10 cellular contexts compared by ENCODE assay signal in genomic region chr12:54369597-54370217, GRCh38. TPM values are rescaled to one million over a fixed set of nuclear protein-coding genes. Genes with fewer than 3 reads are reported as not detected.
A peak's percentile ranks its signal among the peaks of the same experiment; 100 is the strongest.
DNase-seq lines count a peak whose midpoint lies in the region; ATAC-seq and TF ChIP-seq lines count a peak whose summit lies in the region.
"Had no signal": no experiment of that assay in that cellular context is flagged by ENCODE, and none has a peak within 500 bp of the region (broad histone marks: within the 10 kb centered on the region; RNA-seq: fewer than 3 reads in every experiment).

No MANE protein-coding gene starts in this region.

- H3K9ac ChIP-seq in HUES64 (ENCODE audit: low read depth, low read length), result no peak overlapping the region
- no peak overlapping the region for H3K9ac ChIP-seq in neural progenitor cell

- H3K9me3 ChIP-seq in HUES64 (ENCODE audit: insufficient read depth, low read depth, low read length) (no peaks in the 10 kb centered on the region), neural progenitor cell (ENCODE audit: low read depth) (no peaks in the 10 kb centered on the region)

- H3K4me1 ChIP-seq in ACC112 (ENCODE audit: control insufficient read depth, insufficient read depth, low read length, unreplicated experiment) (peaks cover 52% of the 10 kb centered on the region), HUES64 (ENCODE audit: insufficient read depth, low read length) (peaks cover 15% of the 10 kb centered on the region; the same call in 1 of the 2 replicates), neural progenitor cell (peaks cover 16% of the 10 kb centered on the region)

- no peaks in the 10 kb centered on the region for H3K36me3 ChIP-seq in ACC112 (ENCODE audit: insufficient read depth, low read length)
- H3K36me3 ChIP-seq in HUES64 (ENCODE audit: insufficient read depth, low read length), result no peaks in the 10 kb centered on the region
- H3K36me3 ChIP-seq in neural progenitor cell, result no peaks in the 10 kb centered on the region

- peaks cover 46% of the 10 kb centered on the region for H4K20me1 ChIP-seq in neural progenitor cell (ENCODE audit: low read depth)

- H3K9me3 Mint-ChIP-seq in neural progenitor cell, result no peaks in the 10 kb centered on the region

- peaks cover 29% of the 10 kb centered on the region for H3K4me1 Mint-ChIP-seq in neural progenitor cell

- H3F3A ChIP-seq in neural progenitor cell (ENCODE audit: low read depth), result peaks cover 14% of the 10 kb centered on the region

- H3K36me3 Mint-ChIP-seq in neural progenitor cell, result peaks cover 9% of the 10 kb centered on the region

- no peak for DNase-seq in neural progenitor cell (ENCODE audit: low spot score)
- no peak for DNase-seq in mesenteric fat pad (ENCODE audit: low spot score)
- no peak for DNase-seq in RPMI8226
- DNase-seq in anterior cingulate cortex (lab: John Stamatoyannopoulos, UW), result no peak
- no peak for DNase-seq in activated gamma-delta T cell treated with Interleukin-2 at 50 U/mL for 16 hours

- TF ChIP-seq CTCF in neural progenitor cell (IDR thresholded peaks at IDR 0.05), result no peak

- H3K79me2 ChIP-seq in ACC112 (ENCODE audit: control insufficient read depth, insufficient read depth, low read length, unreplicated experiment) (no peaks in the 10 kb centered on the region), neural progenitor cell (ENCODE audit: low read depth) (no peaks in the 10 kb centered on the region)

- H3K27ac ChIP-seq in ACC112 (ENCODE audit: low read depth, low read length) (no peak overlapping the region), HUES64 (ENCODE audit: low read depth, low read length) (no peak overlapping the region), neural progenitor cell (no peak overlapping the region)
- H3K27ac ChIP-seq: epithelial cell of prostate had no signal

- peak overlapping the region; percentile 60 for H3K4me2 ChIP-seq in neural progenitor cell

- no peak overlapping the region for H3K4me3 Mint-ChIP-seq in neural progenitor cell

- 26% methylated on average over 22 of the region's 27 CpGs for WGBS in HUES64

- H2AFZ ChIP-seq in ACC112 (ENCODE audit: low read length, unreplicated experiment) (no peak overlapping the region), neural progenitor cell (replicated peaks) (no peak overlapping the region)

- no peaks in the 10 kb centered on the region for H3K27me3 ChIP-seq in ACC112 (ENCODE audit: insufficient read depth, low read length)
- H3K27me3 ChIP-seq in HUES64 (ENCODE audit: insufficient read depth, low read length), result peaks cover 34% of the 10 kb centered on the region
- H3K27me3 ChIP-seq in neural progenitor cell, result peaks cover 18% of the 10 kb centered on the region

- peak overlapping the region; percentile 31 for H3K4me3 ChIP-seq in ACC112 (ENCODE audit: low read depth, low read length)
- peak overlapping the region; percentile 44 for H3K4me3 ChIP-seq in HUES64 (ENCODE audit: low read length)
- peak overlapping the region; percentile 19 for H3K4me3 ChIP-seq in neural progenitor cell

- H3K27me3 Mint-ChIP-seq in neural progenitor cell (ENCODE audit: insufficient read depth, low read depth), result peaks cover 9% of the 10 kb centered on the region

- no peak overlapping the region for H3K27ac Mint-ChIP-seq in neural progenitor cell

- peak; percentile 1 for ATAC-seq in esophagus mucosa

RNA-seq across cellular contexts. Expression of gene GPR84, which starts 5.4 kb away (rescaled TPM):
- polyA plus RNA-seq in HUES64 (2013, experiment 1 of 2), result not detected
- polyA plus RNA-seq in HUES64 (2013, experiment 2 of 2), result not detected
- total RNA-seq in esophagus mucosa, result 0.16 TPM
- total RNA-seq in neural progenitor cell (ENCODE audit: low replicate concordance), result not detected in 2 replicates
- 2.3 TPM for total RNA-seq in mesenteric fat pad
- total RNA-seq: renal cortical epithelial cell had no signal

RNA-seq across cellular contexts. Expression of gene ZNF385A, which starts 14.8 kb away (rescaled TPM):
- polyA plus RNA-seq in HUES64 (2013, experiment 1 of 2), result 15.0 TPM
- polyA plus RNA-seq in HUES64 (2013, experiment 2 of 2), result 23.6 TPM
- total RNA-seq in esophagus mucosa, result 52.2 TPM
- total RNA-seq in neural progenitor cell (ENCODE audit: low replicate concordance), result 6.2 and 7.2 TPM in 2 replicates
- total RNA-seq in mesenteric fat pad, result 31.9 TPM

RNA-seq across cellular contexts. Expression of gene COPZ1, which starts 44.8 kb away (rescaled TPM):
- polyA plus RNA-seq in HUES64 (2013, experiment 1 of 2), result 74.1 TPM
- polyA plus RNA-seq in HUES64 (2013, experiment 2 of 2), result 82.3 TPM
- total RNA-seq in esophagus mucosa (111 TPM), neural progenitor cell (ENCODE audit: low replicate concordance) (197 and 219 TPM in 2 replicates), mesenteric fat pad (93.8 TPM)

RNA-seq across cellular contexts. Expression of gene ITGA5, which starts 49.4 kb away (rescaled TPM):
- 25.0 TPM for polyA plus RNA-seq in HUES64 (2013, experiment 1 of 2)
- 33.9 TPM for polyA plus RNA-seq in HUES64 (2013, experiment 2 of 2)
- total RNA-seq in esophagus mucosa, result 12.8 TPM
- 37.7 and 70.8 TPM in 2 replicates for total RNA-seq in neural progenitor cell (ENCODE audit: low replicate concordance)
- total RNA-seq in mesenteric fat pad, result 125 TPM
